1 cellular context compared by ENCODE assay signal in genomic region chr22:41302016-41302767, GRCh38.
TF ChIP-seq lines count a peak whose summit lies in the region.

No MANE protein-coding gene starts in this region.

TF ChIP-seq in K562, 482 proteins besides CTCF, POLR2A, EP300 and RAD21 (continued from another document):
- TF ChIP-seq ZFX (CRISPR knock-in tag; IDR thresholded peaks at IDR 0.05) (peak; percentile 91), RBBP5 (IDR thresholded peaks at IDR 0.05; ENCODE audit: borderline replicate concordance, insufficient read depth, low read length, poor library complexity, severe bottlenecking) (peak; percentile 4), CHD1 (IDR thresholded peaks at IDR 0.05; ENCODE audit: low read length) (peak; percentile 100), VEZF1 (CRISPR knock-in tag; IDR thresholded peaks at IDR 0.05) (peak; percentile 24; the same call in 1 of the 2 replicates), POLR2H (tag; IDR thresholded peaks at IDR 0.05; ENCODE audit: low read depth) (no peak), RBFOX2 (IDR thresholded peaks at IDR 0.05; ENCODE audit: low read depth, low read length) (peak; percentile 68), ZNF224 (CRISPR knock-in tag; IDR thresholded peaks at IDR 0.05) (no peak), PHF8 (IDR thresholded peaks at IDR 0.05; ENCODE audit: borderline replicate concordance, low read length) (peak; percentile 65; the same call in 1 of the 2 replicates), MAZ (CRISPR knock-in tag; conservative IDR thresholded peaks at IDR 0.05 in 1 of 2, IDR thresholded peaks at IDR 0.05 in 1 of 2) (0 out of 4 replicates have a peak, but pooled peaks have one; percentile 9 to 14)
